In genomic region chr13:20703785-20704458, GRCh38 we compare ENCODE assay signal across 8 cellular contexts. TPM values are rescaled to one million over a fixed set of nuclear protein-coding genes. Genes with fewer than 3 reads are reported as not detected.
A peak's percentile ranks its signal among the peaks of the same experiment; 100 is the strongest.
DNase-seq lines count a peak whose midpoint lies in the region; ATAC-seq and TF ChIP-seq lines count a peak whose summit lies in the region.

No MANE protein-coding gene starts in this region.

- H3K27ac ChIP-seq in caudate nucleus (ENCODE audit: low read depth, low read length): no peak overlapping the region

- POLR2A ChIA-PET in WTC11 (lab: Charles Lee): no interaction called here

- no peaks in the 10 kb centered on the region for H3K36me3 Mint-ChIP-seq in WTC11

- CTCF ChIA-PET in WTC11 (lab: Charles Lee): interaction anchor here (0.9 to 2.5 kb wide), 9 partner anchors 8 to 239 kb away, joined by 3 to 16 read pairs (median 3); partner anchors contain the start of genes CRYL1 and EEF1AKMT1

- ATAC-seq in HG02798 (IDR thresholded peaks at IDR 0.05; ENCODE audit: poor library complexity, unreplicated experiment) (peak; percentile 92), WTC11 (peak; percentile 72)

- TF ChIP-seq CTCF in GM13977 (IDR thresholded peaks at IDR 0.05; ENCODE audit: extremely low read depth, insufficient read depth, missing control alignments) (peak; percentile 72), WTC11 (IDR thresholded peaks at IDR 0.05) (peak; percentile 18; the same call in 1 of the 2 replicates)

- DNase-seq in 8988T (peak; percentile 98), GM13977 (ENCODE audit: low spot score) (peak; percentile 97), NCI-H1930 (lab: John Stamatoyannopoulos, UW) (peak; percentile 88 to 90), WTC11 (ENCODE audit: low spot score) (peak; percentile 74), caudate nucleus (lab: John Stamatoyannopoulos, UW) (peak in 52 of 61 donors; percentile 15 to 89 (median 58)), kidney tubule cell (ENCODE audit: low spot score) (peak; percentile 88)
- peak; percentile 74 for DNase-seq in stimulated activated CD4-positive, alpha-beta T cell treated with anti-CD3 and anti-CD28 coated beads, Interleukin-2, amount 100 ng/mL, for 24 hours

- in situ Hi-C loops in GM13977 (cut with MboI; ENCODE audit: low pct_unique_long_range_greater_than_20kb, low sequenced_read_pairs, unreplicated experiment): loop anchor here (10.0 kb wide), 1 partner anchor 199 kb away; no protein-coding TSS in a partner anchor

- no peak overlapping the region for H3K4me3 Mint-ChIP-seq in WTC11

- peaks cover 10% of the 10 kb centered on the region for H3K4me1 Mint-ChIP-seq in WTC11

- peaks cover 47% of the 10 kb centered on the region for H3K27me3 Mint-ChIP-seq in WTC11 (ENCODE audit: low read depth)

- no peak overlapping the region for H3K27ac Mint-ChIP-seq in WTC11

- H3K9me3 Mint-ChIP-seq in WTC11: no peaks in the 10 kb centered on the region

TF ChIP-seq in WTC11, 78 proteins besides CTCF, POLR2A, EP300 and RAD21:
- TF ChIP-seq CBFB (CRISPR knock-in tag; IDR thresholded peaks at IDR 0.05; ENCODE audit: low read depth) (no peak), ZNF263 (CRISPR knock-in tag; IDR thresholded peaks at IDR 0.05; ENCODE audit: low read depth) (no peak), ZNF423 (CRISPR knock-in tag; IDR thresholded peaks at IDR 0.05) (peak; percentile 99), SOX15 (CRISPR knock-in tag; IDR thresholded peaks at IDR 0.05) (no peak), E2F4 (CRISPR knock-in tag; IDR thresholded peaks at IDR 0.05; ENCODE audit: borderline replicate concordance, low read depth) (no peak), TP53 (CRISPR knock-in tag; IDR thresholded peaks at IDR 0.05) (0 out of 2 replicates have a peak, but pooled peaks have one; percentile 27), FOXP4 (CRISPR knock-in tag; IDR thresholded peaks at IDR 0.05) (peak; percentile 73; the same call in 1 of the 2 replicates), PREB (CRISPR knock-in tag; IDR thresholded peaks at IDR 0.05; ENCODE audit: borderline replicate concordance) (no peak)
TF ChIP-seq in WTC11: peak in this region for 3.

RNA-seq across cellular contexts. Expression of gene IL17D, which starts 0.4 kb away (rescaled TPM):
- 0.59 to 0.64 TPM (median 0.60 TPM) in 3 replicates for total RNA-seq in WTC11 (2021)
